In the genomic region with DNA sequence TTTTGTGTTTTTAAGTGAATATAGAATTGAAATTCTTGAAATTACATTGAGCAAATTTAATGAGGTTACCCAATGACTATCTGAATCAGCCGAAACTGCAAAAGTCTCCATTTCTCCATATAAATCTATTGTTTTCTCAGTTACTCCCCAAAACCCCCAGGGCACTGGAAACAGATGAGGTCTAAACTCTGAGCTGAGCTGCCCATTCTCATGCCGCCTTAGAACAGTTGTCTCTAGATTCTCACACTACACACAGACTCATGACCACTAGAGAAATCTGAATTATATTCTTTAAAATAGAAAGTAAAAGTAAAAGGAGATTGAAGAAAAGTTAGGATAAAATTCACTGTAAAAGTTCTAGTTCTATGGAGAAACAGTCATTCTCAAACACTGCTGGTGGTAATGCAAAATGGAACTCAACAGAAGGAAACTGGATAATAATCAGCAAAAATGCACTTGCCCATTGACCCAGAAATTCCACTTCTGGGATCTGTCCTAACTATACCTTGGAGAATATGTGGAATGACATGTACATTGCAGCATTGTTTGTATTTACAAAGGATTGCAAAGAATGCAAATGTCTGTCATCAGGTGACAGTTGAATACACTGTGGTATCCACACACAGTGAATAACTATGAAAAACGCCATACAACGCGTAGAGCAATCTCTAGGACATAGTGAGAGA, we compare ENCODE assay signal across 23 cellular contexts.
A peak's percentile ranks its signal among the peaks of the same experiment; 100 is the strongest.
DNase-seq lines count a peak whose midpoint lies in the region; ATAC-seq and TF ChIP-seq lines count a peak whose summit lies in the region.
"Had no signal": no experiment of that assay in that cellular context is flagged by ENCODE, and none has a peak within 500 bp of the region (broad histone marks: within the 10 kb centered on the region; RNA-seq: fewer than 3 reads in every experiment).

No MANE protein-coding gene starts in this region.

- peak overlapping the region; percentile 62 for H3K4me3 Mint-ChIP-seq in activated CD8-positive, alpha-beta memory T cell treated with anti-CD3 and anti-CD28 coated beads, Interleukin-2, amount 10 ng/mL, durations not matched to agents 7 days and 5 days
- peak overlapping the region; percentile 48; the same call in 1 of the 2 replicates for H3K4me3 Mint-ChIP-seq in HFFc6
- H3K4me3 Mint-ChIP-seq in activated naive CD8-positive, alpha-beta T cell, result peak overlapping the region; percentile 77
- peak overlapping the region; percentile 92 for H3K4me3 Mint-ChIP-seq in natural killer cell treated with Interleukin-12 subunit alpha and Interleukin-12 subunit beta and Interleukin-15 and Interleukin-18, amount 100 ng/mL, for 72 hours
- H3K4me3 Mint-ChIP-seq: neural crest cell had no signal

- H3K4me3 ChIP-seq in right atrium auricular region, result no peak overlapping the region
- H3K4me3 ChIP-seq: BLaER1, psoas muscle had no signal

- H3K27me3 Mint-ChIP-seq in activated CD8-positive, alpha-beta memory T cell treated with anti-CD3 and anti-CD28 coated beads, Interleukin-2, amount 10 ng/mL, durations not matched to agents 7 days and 5 days, result no peaks in the 10 kb centered on the region
- H3K27me3 Mint-ChIP-seq in HFFc6 (ENCODE audit: insufficient read depth), result peaks cover 4% of the 10 kb centered on the region; the same call in 1 of the 2 replicates
- no peaks in the 10 kb centered on the region for H3K27me3 Mint-ChIP-seq in activated naive CD8-positive, alpha-beta T cell
- no peaks in the 10 kb centered on the region for H3K27me3 Mint-ChIP-seq in natural killer cell treated with Interleukin-12 subunit alpha and Interleukin-12 subunit beta and Interleukin-15 and Interleukin-18, amount 100 ng/mL, for 72 hours

- peaks cover 16% of the 10 kb centered on the region for H3K36me3 Mint-ChIP-seq in activated CD8-positive, alpha-beta memory T cell treated with anti-CD3 and anti-CD28 coated beads, Interleukin-2, amount 10 ng/mL, durations not matched to agents 7 days and 5 days
- H3K36me3 Mint-ChIP-seq in HFFc6 (ENCODE audit: low read depth), result no peaks in the 10 kb centered on the region
- H3K36me3 Mint-ChIP-seq in activated naive CD8-positive, alpha-beta T cell, result peaks cover 9% of the 10 kb centered on the region
- peaks cover 9% of the 10 kb centered on the region for H3K36me3 Mint-ChIP-seq in natural killer cell treated with Interleukin-12 subunit alpha and Interleukin-12 subunit beta and Interleukin-15 and Interleukin-18, amount 100 ng/mL, for 72 hours

- H3K9me3 Mint-ChIP-seq in activated CD8-positive, alpha-beta memory T cell treated with anti-CD3 and anti-CD28 coated beads, Interleukin-2, amount 10 ng/mL, durations not matched to agents 7 days and 5 days (ENCODE audit: low read depth), result no peaks in the 10 kb centered on the region
- H3K9me3 Mint-ChIP-seq in HFFc6, result no peaks in the 10 kb centered on the region
- no peaks in the 10 kb centered on the region for H3K9me3 Mint-ChIP-seq in activated naive CD8-positive, alpha-beta T cell (ENCODE audit: low read depth)
- no peaks in the 10 kb centered on the region for H3K9me3 Mint-ChIP-seq in natural killer cell treated with Interleukin-12 subunit alpha and Interleukin-12 subunit beta and Interleukin-15 and Interleukin-18, amount 100 ng/mL, for 72 hours

- no peaks in the 10 kb centered on the region for H3K4me1 ChIP-seq in right atrium auricular region
- H3K4me1 ChIP-seq: psoas muscle had no signal

- H3K4me1 Mint-ChIP-seq in activated CD8-positive, alpha-beta memory T cell treated with anti-CD3 and anti-CD28 coated beads, Interleukin-2, amount 10 ng/mL, durations not matched to agents 7 days and 5 days, result peaks cover 55% of the 10 kb centered on the region
- peaks cover 5% of the 10 kb centered on the region; the same call in 1 of the 2 replicates for H3K4me1 Mint-ChIP-seq in HFFc6 (ENCODE audit: low read depth)
- H3K4me1 Mint-ChIP-seq in activated naive CD8-positive, alpha-beta T cell (ENCODE audit: low read depth), result peaks cover 83% of the 10 kb centered on the region
- H3K4me1 Mint-ChIP-seq in natural killer cell treated with Interleukin-12 subunit alpha and Interleukin-12 subunit beta and Interleukin-15 and Interleukin-18, amount 100 ng/mL, for 72 hours (ENCODE audit: low read depth in 2 of 2), result peaks cover 63 to 69% of the 10 kb centered on the region in 2 donors

- no peak overlapping the region for H3K27ac ChIP-seq in right atrium auricular region
- H3K27ac ChIP-seq: BLaER1, epithelial cell of prostate, psoas muscle had no signal

- CTCF ChIA-PET in activated CD8-positive, alpha-beta memory T cell treated with anti-CD3 and anti-CD28 coated beads, Interleukin-2, amount 10 ng/mL, durations not matched to agents 7 days and 5 days (lab: Charles Lee), result interaction anchor here (2.0 to 7.7 kb wide), 3 partner anchors 14 to 46 kb away, joined by 13 to 80 read pairs (median 13); no protein-coding TSS in a partner anchor

- H3K9me3 ChIP-seq in right atrium auricular region, result no peaks in the 10 kb centered on the region
- H3K9me3 ChIP-seq: psoas muscle had no signal

- TF ChIP-seq CTCF in HFFc6 (IDR thresholded peaks at IDR 0.05) (no peak), right atrium auricular region (IDR thresholded peaks at IDR 0.05) (no peak)

- peak overlapping the region; percentile 78 for H3K27ac Mint-ChIP-seq in activated CD8-positive, alpha-beta memory T cell treated with anti-CD3 and anti-CD28 coated beads, Interleukin-2, amount 10 ng/mL, durations not matched to agents 7 days and 5 days
- no peak overlapping the region for H3K27ac Mint-ChIP-seq in HFFc6
- H3K27ac Mint-ChIP-seq in activated naive CD8-positive, alpha-beta T cell, result peak overlapping the region; percentile 91
- H3K27ac Mint-ChIP-seq in natural killer cell treated with Interleukin-12 subunit alpha and Interleukin-12 subunit beta and Interleukin-15 and Interleukin-18, amount 100 ng/mL, for 72 hours, result peak overlapping the region; percentile 98 to 99

- H3K27me3 ChIP-seq in right atrium auricular region, result no peaks in the 10 kb centered on the region
- H3K27me3 ChIP-seq: BLaER1 had no signal

- no peak for DNase-seq in activated CD8-positive, alpha-beta memory T cell treated with anti-CD3 and anti-CD28 coated beads, Interleukin-2, amount 10 ng/mL, durations not matched to agents 7 days and 5 days
- no peak for DNase-seq in activated CD8-positive, alpha-beta memory T cell treated with anti-CD3 and anti-CD28 coated beads, Interleukin-2, amount 50 U/mL, for 48 hours
- DNase-seq in HFFc6 (no peak), NCI-H2029 treated with DMSO at 0.1 percent for 48 hours (lab: John Stamatoyannopoulos, UW) (no peak), right atrium auricular region (ENCODE audit: low spot score) (no peak)
- DNase-seq in natural killer cell treated with Interleukin-12 subunit alpha and Interleukin-12 subunit beta and Interleukin-15 and Interleukin-18, amount 100 ng/mL, for 72 hours (ENCODE audit: low spot score), result no peak
- no peak for DNase-seq in stimulated activated CD4-positive, alpha-beta T cell treated with anti-CD3 and anti-CD28 coated beads, Interleukin-15, amount 100 ng/mL, for 24 hours
- DNase-seq: activated CD8-positive, alpha-beta memory T cell treated with anti-CD3 and anti-CD28 coated beads for 24 hours; cortex of kidney; DMS 273 treated with DMSO at 0.1 percent for 48 hours; GF-D8; H7; NCI-H1105; NCI-H524 treated with DMSO at 0.1 percent for 48 hours; psoas muscle; Right ventricle myocardium superior; small intestine; stimulated activated CD8-positive, alpha-beta memory T cell treated with anti-CD3 and anti-CD28 coated beads, Interleukin-4, amount 100 ng/mL, for 48 hours; SW 1271 had no signal

- peak; percentile 14 for ATAC-seq in activated CD8-positive, alpha-beta memory T cell treated with anti-CD3 and anti-CD28 coated beads, Interleukin-2, amount 10 ng/mL, durations not matched to agents 7 days and 5 days
- peak; percentile 41 to 61 for ATAC-seq in natural killer cell treated with Interleukin-12 subunit alpha and Interleukin-12 subunit beta and Interleukin-15 and Interleukin-18, amount 100 ng/mL, for 72 hours
- ATAC-seq: psoas muscle had no signal

- no peaks in the 10 kb centered on the region for H3K36me3 ChIP-seq in right atrium auricular region
- H3K36me3 ChIP-seq: BLaER1 had no signal
